ENCODE assay signal across 7 cellular contexts in the genomic region with DNA sequence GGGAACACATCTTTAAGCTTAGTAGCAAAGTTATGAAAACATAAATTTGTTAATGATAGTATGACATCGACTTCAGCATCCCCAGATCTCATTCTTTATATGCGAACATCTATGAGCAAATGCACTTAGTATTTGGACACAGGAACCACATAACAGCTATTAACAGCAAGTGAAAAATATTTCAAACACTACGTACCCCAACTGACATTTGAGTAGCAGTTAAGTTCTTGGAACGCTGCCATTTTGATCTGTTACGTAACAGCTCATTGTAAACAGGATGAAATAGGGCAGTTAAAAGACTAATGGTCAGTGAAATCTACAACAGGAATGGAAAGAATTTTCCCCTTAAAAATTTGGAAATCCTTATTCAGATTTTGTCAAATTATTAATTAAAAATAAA.
DNase-seq lines count a peak whose midpoint lies in the region; ATAC-seq, FAIRE-seq and TF ChIP-seq lines count a peak whose summit lies in the region.

No MANE protein-coding gene starts in this region.

- 29 to 32% methylated on average over 5 of the region's 5 CpGs for WGBS in testis, 2 donors
- 31 to 35% methylated on average over 5 of the region's 5 CpGs for WGBS in transverse colon (ENCODE audit: low coverage in 1 of 2), 2 donors

- no peak for TF ChIP-seq EP300 in transverse colon (IDR thresholded peaks at IDR 0.05; ENCODE audit: low read depth)

- H3K9me3 ChIP-seq in testis: no peaks in the 10 kb centered on the region
- H3K9me3 ChIP-seq in transverse colon: no peaks in the 10 kb centered on the region

- H3K4me1 ChIP-seq in foreskin keratinocyte (no peaks in the 10 kb centered on the region), testis (peaks cover 1% of the 10 kb centered on the region), transverse colon (peaks cover 0 to 33% (median 4%) of the 10 kb centered on the region in 4 donors)

- TF ChIP-seq POLR2A in testis (IDR thresholded peaks at IDR 0.05): no peak
- no peak for TF ChIP-seq POLR2A in transverse colon (IDR thresholded peaks at IDR 0.05)

- intact Hi-C loops in testis (cut with DNase I; ENCODE audit: low total_unique reads) (no loop called here), transverse colon (cut with DNase I; ENCODE audit: low total_unique reads) (no loop called here)

- TF ChIP-seq CTCF in foreskin keratinocyte (conservative IDR thresholded peaks at IDR 0.05) (no peak), testis (IDR thresholded peaks at IDR 0.05) (no peak), transverse colon (IDR thresholded peaks at IDR 0.05) (no peak)

- H3K4me3 ChIP-seq in testis (peak overlapping the region in 1 of 2 donors; percentile 19), transverse colon (no peak overlapping the region)

- in situ Hi-C loops in transverse colon (cut with MboI; ENCODE audit: low pct_ligation_motif_present in 1 of 4, low pct_unique_long_range_greater_than_20kb in 1 of 4, low sequenced_read_pairs in 3 of 4): no loop called here

- peaks cover 11% of the 10 kb centered on the region for H3K27me3 ChIP-seq in foreskin keratinocyte
- H3K27me3 ChIP-seq in testis: no peaks in the 10 kb centered on the region
- no peaks in the 10 kb centered on the region for H3K27me3 ChIP-seq in transverse colon

- DNase-seq in HS-27A (ENCODE audit: low read depth) (peak; percentile 82), RCC 7860 (ENCODE audit: low spot score) (peak; percentile 72), foreskin keratinocyte (peak; percentile 13 to 51), testis (peak; percentile 29), HuH-7 (ENCODE audit: low spot score) (no peak), HUDEP-2 (lab: John Stamatoyannopoulos, UW; ENCODE audit: unreplicated experiment in 76 of 76) (no peak), transverse colon (no peak)

- H3K27ac ChIP-seq in foreskin keratinocyte (no peak overlapping the region), testis (peak overlapping the region in 1 of 2 donors; percentile 27), transverse colon (peak overlapping the region in 2 of 4 donors; percentile 17 to 53)

- H3K36me3 ChIP-seq in testis (ENCODE audit: low read depth, missing control alignments) (no peaks in the 10 kb centered on the region), transverse colon (no peaks in the 10 kb centered on the region)

- FAIRE-seq in RCC 7860 (lab: Jason Lieb, UNC): peak; percentile 87

- ATAC-seq in foreskin keratinocyte: no peak

Comparison
In these comparisons a context has a peak if more than half of its experiments do, and no peak if none do; other contexts are left out.
1. DNase-seq: peak in HS-27A (single experiment), RCC 7860 (single experiment), foreskin keratinocyte (2 of 2) and testis (single experiment); none in HuH-7 (single experiment), HUDEP-2 (0 of 76) and transverse colon (single experiment).